11 cellular contexts compared by ENCODE assay signal in genomic region chr11:80816966-80817365, GRCh38.
DNase-seq lines count a peak whose midpoint lies in the region; ATAC-seq and TF ChIP-seq lines count a peak whose summit lies in the region.
"Had no signal": no experiment of that assay in that cellular context is flagged by ENCODE, and none has a peak within 500 bp of the region (broad histone marks: within the 10 kb centered on the region; RNA-seq: fewer than 3 reads in every experiment).

No MANE protein-coding gene starts in this region.

- no peaks in the 10 kb centered on the region for H3K36me3 ChIP-seq in WERI-Rb-1
- H3K36me3 ChIP-seq: BLaER1 treated with 17β-estradiol and CSF1 and Interleukin-3, amounts not matched to agents 10 nM and 100 nM had no signal

- H3K27me3 ChIP-seq in WERI-Rb-1 (ENCODE audit: insufficient read depth, low read depth, severe bottlenecking), result no peaks in the 10 kb centered on the region
- H3K27me3 ChIP-seq: BLaER1 treated with 17β-estradiol and CSF1 and Interleukin-3, amounts not matched to agents 10 nM and 100 nM had no signal

- H3K27ac ChIP-seq in WERI-Rb-1, result no peak overlapping the region
- H3K27ac ChIP-seq: coronary artery, RWPE1 had no signal

- DNase-seq in WERI-Rb-1 (peak; percentile 40), iPS-NIHi11 (ENCODE audit: low spot score) (no peak), EL (no peak), SKM-1 (lab: John Stamatoyannopoulos, UW; ENCODE audit: unreplicated experiment) (no peak), foreskin fibroblast (no peak)

- peak; percentile 27 for ATAC-seq in GM18858 (IDR thresholded peaks at IDR 0.05; ENCODE audit: unreplicated experiment)
- ATAC-seq in GM21529 (IDR thresholded peaks at IDR 0.05; ENCODE audit: unreplicated experiment), result peak; percentile 42
- peak; percentile 36 for ATAC-seq in HG03159 (IDR thresholded peaks at IDR 0.05; ENCODE audit: unreplicated experiment)

- TF ChIP-seq CTCF in WERI-Rb-1 (IDR thresholded peaks at IDR 0.05; ENCODE audit: low read depth, low read length), result no peak
- no peak for TF ChIP-seq CTCF in foreskin fibroblast (IDR thresholded peaks at IDR 0.05; ENCODE audit: low read depth, low read length)

- no peak overlapping the region for H3K4me3 ChIP-seq in WERI-Rb-1 (ENCODE audit: low read depth, low read length)
- no peak overlapping the region for H3K4me3 ChIP-seq in foreskin fibroblast (ENCODE audit: low read depth in 1 of 2, low read length in 2 of 2)
- H3K4me3 ChIP-seq: BLaER1 treated with 17β-estradiol and CSF1 and Interleukin-3, amounts not matched to agents 10 nM and 100 nM; coronary artery had no signal

- H3K9me3 ChIP-seq in WERI-Rb-1 (ENCODE audit: severe bottlenecking), result no peaks in the 10 kb centered on the region
- H3K9me3 ChIP-seq: BLaER1 treated with 17β-estradiol and CSF1 and Interleukin-3, amounts not matched to agents 10 nM and 100 nM had no signal
